In the genomic region with DNA sequence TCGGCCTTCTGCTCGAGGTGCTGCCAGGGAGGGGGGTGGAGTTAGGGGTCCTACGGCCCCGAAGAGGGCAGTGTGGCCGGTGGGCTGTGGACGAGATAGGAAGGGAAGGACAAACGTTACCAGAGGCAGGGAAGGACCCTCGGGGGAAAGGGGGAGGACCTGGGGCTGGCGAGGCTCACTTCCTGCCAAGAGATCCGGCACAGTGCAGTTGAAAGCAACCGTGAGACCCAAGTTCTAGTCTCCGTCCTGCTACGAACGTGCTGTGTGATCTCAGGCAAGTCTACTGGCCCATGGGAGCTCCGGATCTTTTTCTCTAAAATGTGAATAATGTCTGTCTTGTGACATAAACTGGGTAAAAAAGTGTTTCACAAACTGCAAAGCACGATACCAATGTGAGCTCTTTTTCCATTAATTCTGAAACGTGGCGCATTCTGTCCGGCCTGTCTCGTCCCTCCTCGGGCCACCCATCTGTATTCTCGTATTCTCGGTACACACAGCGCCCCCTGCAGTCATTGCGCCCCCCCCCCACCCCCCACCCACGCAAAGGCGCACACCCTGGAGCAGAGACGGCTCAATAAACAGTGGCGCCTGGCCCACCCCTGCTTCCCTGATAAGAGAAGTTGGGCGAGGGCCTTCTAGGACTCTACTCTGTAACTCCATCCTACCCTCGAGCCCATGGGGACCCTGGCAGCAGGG, we compare ENCODE assay signal across 11 cellular contexts. TPM values are rescaled to one million over a fixed set of nuclear protein-coding genes. Genes with fewer than 3 reads are reported as not detected.
DNase-seq lines count a peak whose midpoint lies in the region; ATAC-seq and TF ChIP-seq lines count a peak whose summit lies in the region.
"Had no signal": no experiment of that assay in that cellular context is flagged by ENCODE, and none has a peak within 500 bp of the region (broad histone marks: within the 10 kb centered on the region; RNA-seq: fewer than 3 reads in every experiment).

No MANE protein-coding gene starts in this region.

- H3K36me3 ChIP-seq in lung (ENCODE audit: control insufficient read depth in 2 of 2, insufficient read depth in 2 of 2, low read length in 2 of 2), result no peaks in the 10 kb centered on the region
- H3K36me3 ChIP-seq in tibial nerve, result no peaks in the 10 kb centered on the region

- peaks cover 9% of the 10 kb centered on the region for H3K27me3 Mint-ChIP-seq in activated CD4-positive, alpha-beta T cell treated with anti-CD3 and anti-CD28 coated beads, Interleukin-2, amount 10 ng/mL, durations not matched to agents 24 days and 14 days

- no peak overlapping the region for H3K27ac Mint-ChIP-seq in activated CD4-positive, alpha-beta T cell treated with anti-CD3 and anti-CD28 coated beads, Interleukin-2, amount 10 ng/mL, durations not matched to agents 24 days and 14 days
- H3K27ac Mint-ChIP-seq: activated T-helper 1 cell treated with anti-CD3 and anti-CD28 coated beads, Interleukin-12 subunit alpha, Interleukin-12 subunit beta, Interleukin-2, Interleukin-4 antibody, amounts not matched to agents 30 ng/mL and 10 ng/mL and 1 ng/mL, durations not matched to agents 14 hours and 24 hours and 36 hours had no signal

- H3K9me3 Mint-ChIP-seq in activated CD4-positive, alpha-beta T cell treated with anti-CD3 and anti-CD28 coated beads, Interleukin-2, amount 10 ng/mL, durations not matched to agents 24 days and 14 days, result no peaks in the 10 kb centered on the region
- H3K9me3 Mint-ChIP-seq: activated T-helper 1 cell treated with anti-CD3 and anti-CD28 coated beads, Interleukin-12 subunit alpha, Interleukin-12 subunit beta, Interleukin-2, Interleukin-4 antibody, amounts not matched to agents 30 ng/mL and 10 ng/mL and 1 ng/mL, durations not matched to agents 14 hours and 24 hours and 36 hours had no signal

- no peak overlapping the region for H3K4me3 Mint-ChIP-seq in activated CD4-positive, alpha-beta T cell treated with anti-CD3 and anti-CD28 coated beads, Interleukin-2, amount 10 ng/mL, durations not matched to agents 24 days and 14 days
- H3K4me3 Mint-ChIP-seq: activated T-helper 1 cell treated with anti-CD3 and anti-CD28 coated beads, Interleukin-12 subunit alpha, Interleukin-12 subunit beta, Interleukin-2, Interleukin-4 antibody, amounts not matched to agents 30 ng/mL and 10 ng/mL and 1 ng/mL, durations not matched to agents 14 hours and 24 hours and 36 hours had no signal

- no peak for ATAC-seq in lung (ENCODE audit: insufficient read depth, low FRiP score)
- no peak for ATAC-seq in HG02870 (IDR thresholded peaks at IDR 0.05; ENCODE audit: unreplicated experiment)

- TF ChIP-seq CTCF in lung (IDR thresholded peaks at IDR 0.05; ENCODE audit: control extremely low read depth, extremely low read depth) (no peak), tibial nerve (IDR thresholded peaks at IDR 0.05) (peak in 1 of 5 experiments; percentile 27)

- no peaks in the 10 kb centered on the region for H3K36me3 Mint-ChIP-seq in activated CD4-positive, alpha-beta T cell treated with anti-CD3 and anti-CD28 coated beads, Interleukin-2, amount 10 ng/mL, durations not matched to agents 24 days and 14 days (ENCODE audit: low read depth)

- H3K27ac ChIP-seq in caudate nucleus (ENCODE audit: low read depth, low read length), result peak overlapping the region; percentile 91
- H3K27ac ChIP-seq in lung (ENCODE audit: low read depth in 1 of 2, low read length in 1 of 2), result peak overlapping the region; percentile 94 to 96
- peak overlapping the region; percentile 81 to 99 (median 92) for H3K27ac ChIP-seq in tibial nerve

- intact Hi-C loops in activated CD4-positive, alpha-beta T cell treated with anti-CD3 and anti-CD28 coated beads, Interleukin-2, amount 10 ng/mL, durations not matched to agents 24 days and 14 days (cut with micrococcal nuclease), result no loop called here

- H3K4me1 ChIP-seq in lung (ENCODE audit: control insufficient read depth in 2 of 2, insufficient read depth in 2 of 2, low read length in 2 of 2) (peaks cover 0 to 34% of the 10 kb centered on the region in 2 donors), tibial nerve (peaks cover 0 to 76% (median 61%) of the 10 kb centered on the region in 4 donors)

- peaks cover 7% of the 10 kb centered on the region for H3K4me1 Mint-ChIP-seq in activated CD4-positive, alpha-beta T cell treated with anti-CD3 and anti-CD28 coated beads, Interleukin-2, amount 10 ng/mL, durations not matched to agents 24 days and 14 days

- TF ChIP-seq POLR2A in tibial nerve (IDR thresholded peaks at IDR 0.05), result no peak

- H3K4me3 ChIP-seq in lung, result no peak overlapping the region
- H3K4me3 ChIP-seq in tibial nerve, result peak overlapping the region in 2 of 4 donors; percentile 19 to 30

- H3K27me3 ChIP-seq in lung (ENCODE audit: control insufficient read depth, insufficient read depth), result no peaks in the 10 kb centered on the region
- H3K27me3 ChIP-seq in tibial nerve, result no peaks in the 10 kb centered on the region

- DNase-seq in DMS 273 (lab: John Stamatoyannopoulos, UW; ENCODE audit: unreplicated experiment), result peak; percentile 57
- DNase-seq in DMS 273 treated with DMSO at 0.1 percent for 48 hours (lab: John Stamatoyannopoulos, UW), result no peak
- DNase-seq in caudate nucleus (lab: John Stamatoyannopoulos, UW), result no peak
- no peak for DNase-seq in lung (ENCODE audit: low spot score)
- DNase-seq in tibial nerve (ENCODE audit: low spot score in 2 of 2), result no peak
- DNase-seq in NCI-H69 (lab: John Stamatoyannopoulos, UW), result no peak
- DNase-seq in activated CD4-positive, alpha-beta T cell treated with anti-CD3 and anti-CD28 coated beads, Interleukin-2, amount 10 ng/mL, durations not matched to agents 24 days and 14 days, result no peak
- DNase-seq: 8988T, NCI-H2081 treated with DMSO at 0.1 percent for 48 hours had no signal

- H3K9me3 ChIP-seq in lung (ENCODE audit: control insufficient read depth in 2 of 2, insufficient read depth in 1 of 2, low read length in 1 of 2), result no peaks in the 10 kb centered on the region
- H3K9me3 ChIP-seq in tibial nerve, result no peaks in the 10 kb centered on the region

- no peak for TF ChIP-seq EP300 in tibial nerve (IDR thresholded peaks at IDR 0.05)

- 53 to 60% methylated on average over 31 of the region's 31 CpGs for WGBS in lung, 2 donors
- WGBS in tibial nerve, 2 donors, result 43 to 56% methylated on average over 27 to 31 of the region's 31 CpGs

RNA-seq across cellular contexts. Expression of gene CYGB, which starts 8.8 kb away (rescaled TPM):
- total RNA-seq in lung (10 to 100 TPM; 15.9 to 20.0 TPM), tibial nerve (10 to 100 TPM; 40.2 to 59.2 (median 48.8) TPM)
- polyA plus RNA-seq in lung, result 10 to 100 TPM; 21.4 to 30.4 TPM
- not detected in 2 replicates for total RNA-seq in activated CD4-positive, alpha-beta T cell treated with anti-CD3 and anti-CD28 coated beads, Interleukin-2, amount 10 ng/mL, durations not matched to agents 24 days and 14 days
- total RNA-seq: activated T-helper 1 cell treated with anti-CD3 and anti-CD28 coated beads, Interleukin-12 subunit alpha, Interleukin-12 subunit beta, Interleukin-2, Interleukin-4 antibody, amounts not matched to agents 30 ng/mL and 10 ng/mL and 1 ng/mL, durations not matched to agents 14 hours and 24 hours and 36 hours had no signal

RNA-seq across cellular contexts. Expression of gene PRCD, which starts 11.2 kb away (rescaled TPM):
- total RNA-seq in lung (10 to 100 TPM in 1 of 2 donors, 1 to 10 TPM in 1; 3.3 to 11.3 TPM), tibial nerve (10 to 100 TPM in 3 of 4 donors, 1 to 10 TPM in 1; 6.6 to 23.5 (median 14.1) TPM)
- polyA plus RNA-seq in lung, result 1 to 10 TPM; 2.0 to 7.9 TPM
- not detected in 2 replicates for total RNA-seq in activated CD4-positive, alpha-beta T cell treated with anti-CD3 and anti-CD28 coated beads, Interleukin-2, amount 10 ng/mL, durations not matched to agents 24 days and 14 days
- total RNA-seq: activated T-helper 1 cell treated with anti-CD3 and anti-CD28 coated beads, Interleukin-12 subunit alpha, Interleukin-12 subunit beta, Interleukin-2, Interleukin-4 antibody, amounts not matched to agents 30 ng/mL and 10 ng/mL and 1 ng/mL, durations not matched to agents 14 hours and 24 hours and 36 hours had no signal

RNA-seq across cellular contexts. Expression of gene RHBDF2, which starts 27.5 kb away (rescaled TPM):
- total RNA-seq in lung (10 to 100 TPM; 22.7 to 56.5 TPM), tibial nerve (10 to 100 TPM; 33.1 to 99.0 (median 73.5) TPM)
- polyA plus RNA-seq in lung, result 100 to 1,000 TPM in 1 of 2 donors, 10 to 100 TPM in 1; 20.1 to 116 TPM
- total RNA-seq in activated CD4-positive, alpha-beta T cell treated with anti-CD3 and anti-CD28 coated beads, Interleukin-2, amount 10 ng/mL, durations not matched to agents 24 days and 14 days, result 45.4 and 54.5 TPM in 2 replicates

RNA-seq across cellular contexts. Expression of gene ST6GALNAC2, which starts 57.0 kb away (rescaled TPM):
- 10 to 100 TPM; 20.8 to 38.0 TPM for total RNA-seq in lung
- 10 to 100 TPM; 12.1 to 15.4 TPM for polyA plus RNA-seq in lung
- 100 to 1,000 TPM in 1 of 4 donors, 10 to 100 TPM in 3; 58.5 to 128 (median 69.1) TPM for total RNA-seq in tibial nerve
- not detected in 2 replicates for total RNA-seq in activated CD4-positive, alpha-beta T cell treated with anti-CD3 and anti-CD28 coated beads, Interleukin-2, amount 10 ng/mL, durations not matched to agents 24 days and 14 days
- total RNA-seq: activated T-helper 1 cell treated with anti-CD3 and anti-CD28 coated beads, Interleukin-12 subunit alpha, Interleukin-12 subunit beta, Interleukin-2, Interleukin-4 antibody, amounts not matched to agents 30 ng/mL and 10 ng/mL and 1 ng/mL, durations not matched to agents 14 hours and 24 hours and 36 hours had no signal

Comparison
In these comparisons a context has a peak if more than half of its experiments do, and no peak if none do; other contexts are left out.
1. RNA of gene CYGB, which starts 8.8 kb away (total RNA-seq): 40.2 to 59.2 TPM in tibial nerve and 15.9 to 20.0 TPM in lung; not detected in activated CD4-positive, alpha-beta T cell treated with anti-CD3 and anti-CD28 coated beads, Interleukin-2, amount 10 ng/mL, durations not matched to agents 24 days and 14 days; every median in the first group is over 10 times any median in the second.
2. Peak in every context shown above with its lines, with median percentiles within 50 percentile points of each other: H3K27ac ChIP-seq.